ENCODE assay signal across 8 cellular contexts in the genomic region with DNA sequence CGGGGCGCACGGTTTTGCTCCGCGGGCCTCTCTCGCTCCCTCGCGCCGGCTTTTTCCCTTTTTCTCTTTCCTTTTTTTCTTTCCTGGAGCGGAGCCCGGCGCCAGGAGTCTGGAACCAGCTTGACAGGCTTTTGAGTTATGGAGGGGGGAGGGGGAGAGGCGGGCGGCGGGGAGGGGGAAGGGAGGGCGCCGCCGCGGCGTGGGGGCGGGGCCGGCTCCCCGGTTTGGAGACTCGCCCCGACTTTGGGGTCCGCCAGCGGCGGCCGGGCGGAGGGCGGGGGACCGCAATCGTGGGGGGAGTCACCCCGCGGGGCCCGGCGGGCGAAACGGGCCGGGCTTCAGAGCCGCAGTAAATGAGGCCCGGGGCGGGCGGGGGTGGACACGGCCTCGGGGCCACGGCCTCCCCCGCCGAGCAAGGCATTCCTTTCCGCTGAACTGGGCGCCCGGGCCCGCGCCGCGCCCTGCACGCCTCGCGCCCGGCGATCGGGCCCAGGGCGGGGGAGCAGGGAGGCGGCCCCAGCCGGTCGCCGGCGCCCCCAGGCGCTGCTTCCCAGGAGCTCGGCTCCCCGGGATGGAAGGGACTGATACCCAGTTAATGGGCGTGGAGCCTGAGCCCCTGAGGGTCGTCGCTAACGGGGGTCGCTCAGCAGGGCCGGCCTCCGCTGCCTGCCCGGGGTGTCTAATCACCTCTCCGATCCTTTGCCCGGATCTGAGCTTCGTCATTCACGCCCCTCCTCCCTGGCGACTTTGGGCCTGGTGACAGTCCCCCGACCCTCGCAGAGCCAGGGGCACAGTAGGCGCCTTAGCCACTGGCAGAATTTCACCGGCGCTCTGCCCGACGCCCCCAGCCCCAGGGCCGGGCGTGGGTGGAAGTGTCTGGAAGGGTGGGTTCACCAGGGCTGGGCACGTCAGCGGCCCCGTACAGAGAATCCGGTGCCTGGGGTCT.
DNase-seq lines count a peak whose midpoint lies in the region; ATAC-seq and TF ChIP-seq lines count a peak whose summit lies in the region.

No MANE protein-coding gene starts in this region.

- no peaks in the 10 kb centered on the region for H3K9me3 Mint-ChIP-seq in activated T-helper 17 cell treated with anti-CD3 and anti-CD28 coated beads, Interleukin-2, amount 50 U/mL, for 72 hours

- H3K4me1 ChIP-seq in muscle layer of colon (ENCODE audit: insufficient read depth, low read length) (peaks cover 77% of the 10 kb centered on the region), tibial nerve (peaks cover 0 to 94% (median 66%) of the 10 kb centered on the region in 4 donors)

- peaks cover 27% of the 10 kb centered on the region for H3K4me1 Mint-ChIP-seq in activated T-helper 17 cell treated with anti-CD3 and anti-CD28 coated beads, Interleukin-2, amount 50 U/mL, for 72 hours

- 1 to 2% methylated on average over 39 to 75 of the region's 97 CpGs for WGBS in tibial nerve, 2 donors

- peak overlapping the region; percentile 86 for H3K4me3 Mint-ChIP-seq in activated T-helper 17 cell treated with anti-CD3 and anti-CD28 coated beads, Interleukin-2, amount 50 U/mL, for 72 hours

- H3K9me3 ChIP-seq in muscle layer of colon (ENCODE audit: low read length), result no peaks in the 10 kb centered on the region
- no peaks in the 10 kb centered on the region for H3K9me3 ChIP-seq in tibial nerve

- H3K27me3 Mint-ChIP-seq in activated T-helper 17 cell treated with anti-CD3 and anti-CD28 coated beads, Interleukin-2, amount 50 U/mL, for 72 hours, result no peaks in the 10 kb centered on the region

- peak; percentile 89 for DNase-seq in GM04504 (ENCODE audit: low read depth)
- DNase-seq in NCI-H2171 treated with DMSO at 0.1 percent for 48 hours (lab: John Stamatoyannopoulos, UW), result peak; percentile 85
- peak; percentile 83 for DNase-seq in fibroblast of mammary gland (ENCODE audit: low read depth)
- peak; percentile 89 to 95 for DNase-seq in tibial nerve (ENCODE audit: low spot score in 2 of 2)

- TF ChIP-seq EP300 in tibial nerve (IDR thresholded peaks at IDR 0.05), result peak in 1 of 2 donors; percentile 40

- no peaks in the 10 kb centered on the region for H3K27me3 ChIP-seq in muscle layer of colon (ENCODE audit: control insufficient read depth in 1 of 2, insufficient read depth in 2 of 2, low read length in 2 of 2)
- H3K27me3 ChIP-seq in tibial nerve, result no peaks in the 10 kb centered on the region

- ATAC-seq in activated T-helper 17 cell treated with anti-CD3 and anti-CD28 coated beads, Interleukin-2, amount 50 U/mL, for 72 hours (replicated peaks), result peak; percentile 46
- ATAC-seq in HG03520 (IDR thresholded peaks at IDR 0.05; ENCODE audit: unreplicated experiment), result no peak
- ATAC-seq in GM18909 (IDR thresholded peaks at IDR 0.05; ENCODE audit: poor library complexity, unreplicated experiment), result no peak

- H3K36me3 ChIP-seq in muscle layer of colon (ENCODE audit: insufficient read depth, low read length) (no peaks in the 10 kb centered on the region), tibial nerve (no peaks in the 10 kb centered on the region)

- TF ChIP-seq POLR2A in tibial nerve (IDR thresholded peaks at IDR 0.05), result peak; percentile 12 to 15

- peak overlapping the region; percentile 61 for H3K27ac Mint-ChIP-seq in activated T-helper 17 cell treated with anti-CD3 and anti-CD28 coated beads, Interleukin-2, amount 50 U/mL, for 72 hours

- H3K9ac ChIP-seq in muscle layer of colon (ENCODE audit: low read length), result peak overlapping the region; percentile 83

- TF ChIP-seq CTCF in fibroblast of mammary gland (conservative IDR thresholded peaks at IDR 0.05; ENCODE audit: control insufficient read depth, insufficient read depth, low read depth, low read length), result no peak
- peak in 2 of 5 experiments; percentile 7 to 12 for TF ChIP-seq CTCF in tibial nerve (IDR thresholded peaks at IDR 0.05)

- H3K36me3 Mint-ChIP-seq in activated T-helper 17 cell treated with anti-CD3 and anti-CD28 coated beads, Interleukin-2, amount 50 U/mL, for 72 hours (ENCODE audit: low read depth), result peaks cover 8% of the 10 kb centered on the region

- H3K4me3 ChIP-seq in fibroblast of mammary gland (ENCODE audit: control insufficient read depth, low read depth, low read length), result peak overlapping the region; percentile 20
- H3K4me3 ChIP-seq in muscle layer of colon (ENCODE audit: low read depth in 1 of 2, low read length in 2 of 2), result peak overlapping the region; percentile 51 to 60
- peak overlapping the region; percentile 55 to 63 (median 59) for H3K4me3 ChIP-seq in tibial nerve

- H3K27ac ChIP-seq in muscle layer of colon (ENCODE audit: low read depth, low read length) (peak overlapping the region; percentile 99), tibial nerve (peak overlapping the region; percentile 94 to 100 (median 96))
